In genomic region chr10:120327671-120328070, GRCh38 we compare ENCODE assay signal across 14 cellular contexts.
A peak's percentile ranks its signal among the peaks of the same experiment; 100 is the strongest.
DNase-seq lines count a peak whose midpoint lies in the region; ATAC-seq and TF ChIP-seq lines count a peak whose summit lies in the region.
"Had no signal": no experiment of that assay in that cellular context is flagged by ENCODE, and none has a peak within 500 bp of the region (broad histone marks: within the 10 kb centered on the region; RNA-seq: fewer than 3 reads in every experiment).

No MANE protein-coding gene starts in this region.

- H3K9me3 Mint-ChIP-seq in GM23338, result no peaks in the 10 kb centered on the region
- no peaks in the 10 kb centered on the region for H3K9me3 Mint-ChIP-seq in progenitor cell of endocrine pancreas (ENCODE audit: low read depth)

- TF ChIP-seq CTCF in GM23338 (conservative IDR thresholded peaks at IDR 0.05; ENCODE audit: low read depth in 2 of 2) (no peak), progenitor cell of endocrine pancreas (IDR thresholded peaks at IDR 0.05; ENCODE audit: unreplicated experiment) (no peak)

- H3K4me2 ChIP-seq in GM23338 (no peak overlapping the region), GM23248 (ENCODE audit: unreplicated experiment) (no peak overlapping the region)

- H3K4me3 ChIP-seq in GM23338 (no peak overlapping the region), GM23248 (no peak overlapping the region)
- H3K4me3 ChIP-seq: BLaER1 treated with 17β-estradiol and CSF1 and Interleukin-3, amounts not matched to agents 10 nM and 100 nM had no signal

- H3K27me3 ChIP-seq in GM23338 (ENCODE audit: insufficient read depth), result no peaks in the 10 kb centered on the region
- H3K27me3 ChIP-seq in GM23248 (replicated peaks; ENCODE audit: insufficient read depth), result peaks cover 10% of the 10 kb centered on the region
- H3K27me3 ChIP-seq: BLaER1 treated with 17β-estradiol and CSF1 and Interleukin-3, amounts not matched to agents 10 nM and 100 nM had no signal

- H4K20me1 ChIP-seq in GM23338 (replicated peaks; ENCODE audit: insufficient read depth) (no peaks in the 10 kb centered on the region), GM23248 (ENCODE audit: insufficient read depth) (no peaks in the 10 kb centered on the region)
- H4K20me1 ChIP-seq: BLaER1 treated with 17β-estradiol and CSF1 and Interleukin-3, amounts not matched to agents 10 nM and 100 nM had no signal

- ATAC-seq in GM23338 (no peak), GM18873 (IDR thresholded peaks at IDR 0.05; ENCODE audit: low FRiP score, unreplicated experiment) (no peak), HG02938 (IDR thresholded peaks at IDR 0.05; ENCODE audit: unreplicated experiment) (no peak)
- ATAC-seq: HepG2 had no signal

- H2AFZ ChIP-seq in GM23338 (no peak overlapping the region), GM23248 (no peak overlapping the region)

- DNase-seq in GM23338 (ENCODE audit: low spot score) (peak; percentile 4), NCI-H446 (lab: John Stamatoyannopoulos, UW) (peak; percentile 24 to 26), SK-N-DZ (ENCODE audit: low spot score) (peak; percentile 20), progenitor cell of endocrine pancreas (ENCODE audit: low spot score, unreplicated experiment) (no peak), GM23248 (no peak)
- DNase-seq: ACHN; CD4-positive, CD25-positive, alpha-beta regulatory T cell; DMS53; GOT3; H9 had no signal

- in situ Hi-C loops in GM23248 (cut with MboI), result no loop called here

- no peak overlapping the region for H3K27ac ChIP-seq in GM23338 (ENCODE audit: low read depth)
- H3K27ac ChIP-seq in GM23248, result no peak overlapping the region
- H3K27ac ChIP-seq: BLaER1 treated with 17β-estradiol and CSF1 and Interleukin-3, amounts not matched to agents 10 nM and 100 nM had no signal

- no peaks in the 10 kb centered on the region for H3K9me3 ChIP-seq in GM23248 (ENCODE audit: low read depth)
- H3K9me3 ChIP-seq: BLaER1 treated with 17β-estradiol and CSF1 and Interleukin-3, amounts not matched to agents 10 nM and 100 nM had no signal

- H3K4me1 ChIP-seq in GM23338 (ENCODE audit: insufficient read depth) (no peaks in the 10 kb centered on the region), GM23248 (ENCODE audit: insufficient read depth) (no peaks in the 10 kb centered on the region)

- H3K9me2 ChIP-seq in GM23338 (ENCODE audit: insufficient read depth), result peaks cover 6% of the 10 kb centered on the region
- no peaks in the 10 kb centered on the region for H3K9me2 ChIP-seq in GM23248 (ENCODE audit: insufficient read depth)

- H3K36me3 ChIP-seq in GM23338 (ENCODE audit: insufficient read depth) (no peaks in the 10 kb centered on the region), GM23248 (ENCODE audit: low read depth) (no peaks in the 10 kb centered on the region)
- H3K36me3 ChIP-seq: BLaER1 treated with 17β-estradiol and CSF1 and Interleukin-3, amounts not matched to agents 10 nM and 100 nM had no signal

- no peaks in the 10 kb centered on the region for H3K36me3 Mint-ChIP-seq in GM23338 (ENCODE audit: low read depth)
- H3K36me3 Mint-ChIP-seq in progenitor cell of endocrine pancreas (ENCODE audit: insufficient read depth), result no peaks in the 10 kb centered on the region
- H3K36me3 Mint-ChIP-seq: CD4-positive, CD25-positive, alpha-beta regulatory T cell had no signal

- H3K4me1 Mint-ChIP-seq in GM23338, result no peaks in the 10 kb centered on the region
- H3K4me1 Mint-ChIP-seq in progenitor cell of endocrine pancreas (ENCODE audit: low read depth), result peaks cover 20% of the 10 kb centered on the region
- H3K4me1 Mint-ChIP-seq: CD4-positive, CD25-positive, alpha-beta regulatory T cell; H9 had no signal

- H3K27me3 Mint-ChIP-seq in GM23338 (ENCODE audit: insufficient read depth, low read depth, poor library complexity) (no peaks in the 10 kb centered on the region), progenitor cell of endocrine pancreas (no peaks in the 10 kb centered on the region)

- H3K4me3 Mint-ChIP-seq in GM23338 (no peak overlapping the region), progenitor cell of endocrine pancreas (ENCODE audit: low read depth) (no peak overlapping the region)
- H3K4me3 Mint-ChIP-seq: CD4-positive, CD25-positive, alpha-beta regulatory T cell; H9 had no signal

- no peak overlapping the region for H3K27ac Mint-ChIP-seq in GM23338
- H3K27ac Mint-ChIP-seq in progenitor cell of endocrine pancreas, result peak overlapping the region; percentile 60
- H3K27ac Mint-ChIP-seq: CD4-positive, CD25-positive, alpha-beta regulatory T cell; H9 had no signal

- 2 to 3% methylated on average over 3 of the region's 3 CpGs for WGBS in GM23248 (ENCODE audit: low coverage in 1 of 2, low lambda C conversion rate in 2 of 2, missing lambda C conversion rate in 2 of 2), 2 experiments

- H3K79me2 ChIP-seq in GM23338 (replicated peaks; ENCODE audit: insufficient read depth) (no peaks in the 10 kb centered on the region), GM23248 (ENCODE audit: insufficient read depth) (no peaks in the 10 kb centered on the region)

- H3F3A ChIP-seq in GM23338 (replicated peaks; ENCODE audit: low read depth) (no peaks in the 10 kb centered on the region), GM23248 (ENCODE audit: insufficient read depth) (no peaks in the 10 kb centered on the region)

- no peak overlapping the region for H3K9ac ChIP-seq in GM23248
- H3K9ac ChIP-seq: BLaER1 treated with 17β-estradiol and CSF1 and Interleukin-3, amounts not matched to agents 10 nM and 100 nM had no signal

TF ChIP-seq in GM23338, 12 proteins besides CTCF, POLR2A, EP300 and RAD21 (continues in another document):
- TF ChIP-seq EZH2phosphoT487 (IDR thresholded peaks at IDR 0.05; ENCODE audit: unreplicated experiment), result no peak
- TF ChIP-seq CREB1 (CRISPR knock-in tag; IDR thresholded peaks at IDR 0.05; ENCODE audit: low read depth), result no peak
- no peak for TF ChIP-seq NANOG (IDR thresholded peaks at IDR 0.05; ENCODE audit: borderline replicate concordance)
- no peak for TF ChIP-seq REST (IDR thresholded peaks at IDR 0.05; ENCODE audit: unreplicated experiment)
- no peak for TF ChIP-seq JUNB (IDR thresholded peaks at IDR 0.05; ENCODE audit: unreplicated experiment)
- no peak for TF ChIP-seq EZH2 (IDR thresholded peaks at IDR 0.05; ENCODE audit: low read depth, unreplicated experiment)

Comparison
In these comparisons a context has a peak if more than half of its experiments do, and no peak if none do; other contexts are left out.
1. DNase-seq: peak in GM23338 (single experiment), NCI-H446 (2 of 2) and SK-N-DZ (single experiment); none in progenitor cell of endocrine pancreas (single experiment) and GM23248 (single experiment).